8 cellular contexts compared by ENCODE assay signal in genomic region chr10:26890956-26891355, GRCh38. TPM values are rescaled to one million over a fixed set of nuclear protein-coding genes. Genes with fewer than 3 reads are reported as not detected.
DNase-seq lines count a peak whose midpoint lies in the region; ATAC-seq and TF ChIP-seq lines count a peak whose summit lies in the region.

No MANE protein-coding gene starts in this region.

- H3K9me3 ChIP-seq in SU-DHL-6 (ENCODE audit: insufficient read depth, low read length) (no peaks in the 10 kb centered on the region), thyroid gland (no peaks in the 10 kb centered on the region)

- H3K4me3 ChIP-seq in SU-DHL-6 (ENCODE audit: insufficient read depth, low read length, poor library complexity, severe bottlenecking) = no peak overlapping the region
- H3K4me3 ChIP-seq in choroid plexus epithelial cell (ENCODE audit: low read depth, low read length) = no peak overlapping the region
- no peak overlapping the region for H3K4me3 ChIP-seq in thyroid gland (replicated peaks in 1 of 3)

- H2AFZ ChIP-seq in SU-DHL-6 (ENCODE audit: low read depth, low read length, severe bottlenecking) = no peak overlapping the region

- DNase-seq in GDM1 (lab: John Stamatoyannopoulos, UW) = peak; percentile 69
- DNase-seq in choroid plexus epithelial cell (ENCODE audit: low read depth) = peak; percentile 89
- peak in 1 of 2 donors; percentile 13 for DNase-seq in memory B cell (ENCODE audit: low spot score in 2 of 2)
- DNase-seq in thyroid gland = peak; percentile 38 to 49

- no peaks in the 10 kb centered on the region for H3K79me2 ChIP-seq in SU-DHL-6 (ENCODE audit: insufficient read depth, low read length)

- no peaks in the 10 kb centered on the region for H4K20me1 ChIP-seq in SU-DHL-6 (ENCODE audit: low read depth, low read length)

- ATAC-seq in memory B cell (ENCODE audit: low read depth) (peak; percentile 28), HG03039 (IDR thresholded peaks at IDR 0.05; ENCODE audit: unreplicated experiment) (no peak), HG03460 (IDR thresholded peaks at IDR 0.05; ENCODE audit: unreplicated experiment) (no peak)

- peaks cover under 1% of the 10 kb centered on the region for H3K27me3 Mint-ChIP-seq in memory B cell

- H3K9me3 Mint-ChIP-seq in memory B cell = peaks cover 1% of the 10 kb centered on the region

- H3K9ac ChIP-seq in SU-DHL-6 (ENCODE audit: low read length) = no peak overlapping the region

- no peaks in the 10 kb centered on the region for H3K36me3 Mint-ChIP-seq in memory B cell

- peak; percentile 79 for TF ChIP-seq CTCF in LNCAP (IDR thresholded peaks at IDR 0.05)
- peak; percentile 67 for TF ChIP-seq CTCF in SU-DHL-6 (IDR thresholded peaks at IDR 0.05; ENCODE audit: insufficient read depth, low read length, poor library complexity, severe bottlenecking)
- TF ChIP-seq CTCF in choroid plexus epithelial cell (conservative IDR thresholded peaks at IDR 0.05; ENCODE audit: low read depth, low read length) = peak; percentile 88
- peak in 3 of 6 experiments; percentile 22 to 46 (median 30) for TF ChIP-seq CTCF in thyroid gland (IDR thresholded peaks at IDR 0.05)

- peaks cover 14% of the 10 kb centered on the region for H3K4me1 Mint-ChIP-seq in memory B cell

- H3K9me2 ChIP-seq in SU-DHL-6 (replicated peaks; ENCODE audit: insufficient read depth, low read length) = no peaks in the 10 kb centered on the region

- H3K27ac ChIP-seq in SU-DHL-6 (ENCODE audit: low read depth, low read length) (no peak overlapping the region), thyroid gland (no peak overlapping the region)

- no peaks in the 10 kb centered on the region for H3K27me3 ChIP-seq in SU-DHL-6 (ENCODE audit: low read length)
- no peaks in the 10 kb centered on the region for H3K27me3 ChIP-seq in thyroid gland

- no peak overlapping the region for H3K4me3 Mint-ChIP-seq in memory B cell

- no peaks in the 10 kb centered on the region for H3F3A ChIP-seq in SU-DHL-6 (ENCODE audit: insufficient read depth)

- H3K27ac Mint-ChIP-seq in memory B cell = no peak overlapping the region

- WGBS in thyroid gland, 2 donors = 49 to 61% methylated on average over 5 of the region's 5 CpGs

- H3K36me3 ChIP-seq in SU-DHL-6 (ENCODE audit: low read length) (no peaks in the 10 kb centered on the region), thyroid gland (no peaks in the 10 kb centered on the region)

- intact Hi-C loops in thyroid gland (cut with DNase I) = no loop called here

- H3K4me2 ChIP-seq in SU-DHL-6 (ENCODE audit: low read depth, low read length, poor library complexity, severe bottlenecking) = no peak overlapping the region

- no peaks in the 10 kb centered on the region for H3K4me1 ChIP-seq in thyroid gland

- TF ChIP-seq POLR2A in thyroid gland (IDR thresholded peaks at IDR 0.05) = no peak

RNA-seq across cellular contexts. Expression of gene ABI1, which starts 30.2 kb away (rescaled TPM):
- 10 to 100 TPM; 42.7 to 72.3 (median 47.4) TPM for total RNA-seq in thyroid gland
